In the genomic region with DNA sequence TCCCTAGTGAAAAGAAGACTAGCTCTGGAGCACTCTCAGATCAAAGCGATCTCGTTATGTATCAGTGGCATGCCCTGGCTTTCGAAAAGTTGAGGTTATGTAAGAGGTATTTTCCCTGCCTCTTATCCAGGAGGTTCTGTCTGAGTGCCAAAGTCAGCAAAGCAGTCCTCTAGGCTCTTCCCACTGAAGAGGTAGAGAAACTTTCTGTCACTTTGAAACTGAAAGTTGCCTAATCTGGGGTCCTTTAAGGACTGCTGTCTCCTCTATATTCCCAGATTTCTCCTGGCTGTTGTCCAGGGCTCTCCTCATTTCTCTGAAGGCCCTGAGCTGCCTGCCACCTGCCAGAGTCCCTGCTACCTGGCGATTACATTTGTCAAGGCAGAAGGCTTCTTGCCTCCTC, we compare ENCODE assay signal across 11 cellular contexts.
DNase-seq lines count a peak whose midpoint lies in the region; ATAC-seq lines count a peak whose summit lies in the region.
"Had no signal": no experiment of that assay in that cellular context is flagged by ENCODE, and none has a peak within 500 bp of the region (broad histone marks: within the 10 kb centered on the region; RNA-seq: fewer than 3 reads in every experiment).

No MANE protein-coding gene starts in this region.

- DNase-seq in ACHN = peak; percentile 24
- peak; percentile 46 for DNase-seq in NCI-H1105 (lab: John Stamatoyannopoulos, UW)
- DNase-seq in caudate nucleus (lab: John Stamatoyannopoulos, UW) = peak in 11 of 61 donors; percentile 5 to 53 (median 21)
- DNase-seq in lung microvascular endothelial cell (ENCODE audit: low read depth in 2 of 2) = peak; percentile 13 to 55
- DNase-seq in NCI-H2081 (lab: John Stamatoyannopoulos, UW) = no peak
- no peak for DNase-seq in CD1c-positive myeloid dendritic cell (ENCODE audit: extremely low spot score)
- DNase-seq: mesendoderm, NCI-H2081 treated with DMSO at 0.1 percent for 48 hours had no signal

- in situ Hi-C loops in ACHN (cut with HindIII; ENCODE audit: low pct_ligation_motif_present, low pct_unique_long_range_greater_than_20kb, low sequenced_read_pairs) = no loop called here

- no peak for ATAC-seq in HG02798 (IDR thresholded peaks at IDR 0.05; ENCODE audit: poor library complexity, unreplicated experiment)
- ATAC-seq in GM21786 (IDR thresholded peaks at IDR 0.05; ENCODE audit: unreplicated experiment) = no peak
- ATAC-seq: activated CD4-positive, CD25-positive, alpha-beta regulatory T cell treated with anti-CD3 and anti-CD28 coated beads, Interleukin-2, amount 50 U/mL, for 24 hours had no signal

- H3K27ac ChIP-seq in caudate nucleus (ENCODE audit: low read depth, low read length) = peak overlapping the region; percentile 36

Comparison
In these comparisons a context has a peak if more than half of its experiments do, and no peak if none do; other contexts are left out.
1. DNase-seq: peak in ACHN (single experiment), NCI-H1105 (single experiment) and lung microvascular endothelial cell (2 of 2); none in NCI-H2081 (0 of 2) and CD1c-positive myeloid dendritic cell (single experiment).